Comparison of ENCODE assay signal across 30 cellular contexts in the genomic region with DNA sequence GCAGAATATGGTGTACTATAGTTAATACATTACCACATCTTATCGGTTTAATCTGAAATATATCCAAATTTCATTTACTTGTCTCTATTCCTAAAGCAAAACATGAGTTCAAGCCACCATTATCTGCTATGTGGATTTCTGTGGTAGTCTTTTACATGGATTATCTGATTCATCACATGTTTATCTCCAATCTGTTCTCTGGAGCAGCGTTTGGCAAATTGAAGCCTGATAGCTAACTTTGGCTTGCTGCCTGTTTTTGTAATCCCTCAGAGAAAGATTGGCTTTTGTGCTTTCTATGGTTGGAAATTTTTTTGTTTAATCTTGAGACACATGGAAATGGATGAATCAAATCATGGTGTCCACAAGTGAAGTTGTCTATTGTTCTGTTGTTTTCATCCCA.
"Had no signal": no experiment of that assay in that cellular context is flagged by ENCODE, and none has a peak within 500 bp of the region (broad histone marks: within the 10 kb centered on the region; RNA-seq: fewer than 3 reads in every experiment).

No MANE protein-coding gene starts in this region.

- DNase-seq: activated CD4-positive, alpha-beta memory T cell treated with anti-CD3 and anti-CD28 coated beads for 36 hours; activated CD4-positive, alpha-beta T cell treated with anti-CD3 and anti-CD28 coated beads, Interleukin-2, amount 10 ng/mL, durations not matched to agents 24 days and 14 days; activated CD4-positive, CD25-positive, alpha-beta regulatory T cell treated with anti-CD3 and anti-CD28 coated beads, Interleukin-2, amount 50 U/mL, for 72 hours; activated CD8-positive, alpha-beta memory T cell treated with anti-CD3 and anti-CD28 coated beads, Interleukin-2, amount 50 U/mL, for 48 hours; activated gamma-delta T cell; activated naive CD4-positive, alpha-beta T cell treated with anti-CD3 and anti-CD28 coated beads, Interleukin-2, amount 50 U/mL, for 16 hours; activated T-cell treated with anti-CD3 and anti-CD28 coated beads, Interleukin-2, amount 50 U/mL, for 24 hours; amygdala; caudate nucleus; cortex of kidney; foreskin melanocyte; heart right ventricle; kidney glomerular epithelial cell; left lung; lower lobe of right lung; mesenchymal stem cell; natural killer cell; occipital lobe; psoas muscle; stimulated activated CD4-positive, alpha-beta T cell treated with anti-CD3 and anti-CD28 coated beads, Interleukin-1b, Interleukin-23, amount 100 ng/mL, for 48 hours; stimulated activated CD4-positive, alpha-beta T cell treated with anti-CD3 and anti-CD28 coated beads, Interleukin-4, amount 100 ng/mL, for 4 hours; stimulated activated CD8-positive, alpha-beta memory T cell treated with anti-CD3 and anti-CD28 coated beads, Interleukin-4, amount 100 ng/mL, for 48 hours; stimulated activated naive B cell treated with anti-CD40 and anti-IgM and Interleukin-4, amounts not matched to agents 10 μg/mL and 1 μg/mL and 100 μg/mL, for 72 hours; stomach; thyroid gland; upper lobe of left lung had no signal

- ATAC-seq: heart right ventricle; left lung; lower lobe of right lung; natural killer cell; psoas muscle; stimulated activated naive B cell treated with anti-CD40 and anti-IgM and Interleukin-4, amounts not matched to agents 10 μg/mL and 1 μg/mL and 100 μg/mL, for 72 hours had no signal

- H3K4me3 ChIP-seq: heart right ventricle, left lung, lower lobe of right lung, neural progenitor cell, psoas muscle, right atrium auricular region, smooth muscle cell, stomach, thyroid gland, upper lobe of left lung, vagina had no signal
